Comparison of ENCODE assay signal across 1 cellular context in the genomic region with DNA sequence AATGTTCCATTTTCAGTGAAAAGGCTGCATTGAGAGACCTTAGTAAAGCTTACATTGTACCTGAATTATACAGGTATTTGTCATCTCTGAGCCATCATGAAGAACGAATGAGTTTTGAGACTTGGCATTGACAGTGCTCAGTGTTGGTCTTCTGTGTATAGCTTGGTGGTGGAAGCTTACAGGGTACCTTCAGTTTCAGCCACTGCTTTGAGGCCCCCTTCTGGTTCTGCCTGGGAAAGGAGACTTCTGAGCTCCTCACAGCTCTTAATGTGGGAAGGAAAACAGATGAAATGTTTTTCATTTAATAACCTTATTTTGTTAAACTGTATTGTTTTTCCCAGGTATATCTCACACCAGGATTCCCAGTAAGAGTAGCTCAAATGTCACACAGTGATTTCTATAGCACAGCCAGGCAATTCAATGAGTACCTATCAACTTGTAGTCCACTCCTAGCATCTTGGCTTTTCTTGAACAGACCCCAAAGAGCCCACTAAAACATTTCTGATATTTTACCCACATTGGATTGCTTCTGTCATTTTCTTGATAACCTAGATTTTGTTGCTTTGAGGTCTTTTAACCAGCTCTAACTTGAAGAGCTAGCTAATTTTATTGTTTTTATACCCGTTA.
TF ChIP-seq lines count a peak whose summit lies in the region.

No MANE protein-coding gene starts in this region.

TF ChIP-seq in IMR-90, 13 proteins besides CTCF, POLR2A, EP300 and RAD21 (continued from another document):
- TF ChIP-seq, protein P1, sequence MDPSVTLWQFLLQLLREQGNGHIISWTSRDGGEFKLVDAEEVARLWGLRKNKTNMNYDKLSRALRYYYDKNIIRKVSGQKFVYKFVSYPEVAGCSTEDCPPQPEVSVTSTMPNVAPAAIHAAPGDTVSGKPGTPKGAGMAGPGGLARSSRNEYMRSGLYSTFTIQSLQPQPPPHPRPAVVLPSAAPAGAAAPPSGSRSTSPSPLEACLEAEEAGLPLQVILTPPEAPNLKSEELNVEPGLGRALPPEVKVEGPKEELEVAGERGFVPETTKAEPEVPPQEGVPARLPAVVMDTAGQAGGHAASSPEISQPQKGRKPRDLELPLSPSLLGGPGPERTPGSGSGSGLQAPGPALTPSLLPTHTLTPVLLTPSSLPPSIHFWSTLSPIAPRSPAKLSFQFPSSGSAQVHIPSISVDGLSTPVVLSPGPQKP (IDR thresholded peaks at IDR 0.05; ENCODE audit: borderline replicate concordance, low read depth, low read length), result no peak
TF ChIP-seq in IMR-90: peak in this region for 1.
